In the genomic region with DNA sequence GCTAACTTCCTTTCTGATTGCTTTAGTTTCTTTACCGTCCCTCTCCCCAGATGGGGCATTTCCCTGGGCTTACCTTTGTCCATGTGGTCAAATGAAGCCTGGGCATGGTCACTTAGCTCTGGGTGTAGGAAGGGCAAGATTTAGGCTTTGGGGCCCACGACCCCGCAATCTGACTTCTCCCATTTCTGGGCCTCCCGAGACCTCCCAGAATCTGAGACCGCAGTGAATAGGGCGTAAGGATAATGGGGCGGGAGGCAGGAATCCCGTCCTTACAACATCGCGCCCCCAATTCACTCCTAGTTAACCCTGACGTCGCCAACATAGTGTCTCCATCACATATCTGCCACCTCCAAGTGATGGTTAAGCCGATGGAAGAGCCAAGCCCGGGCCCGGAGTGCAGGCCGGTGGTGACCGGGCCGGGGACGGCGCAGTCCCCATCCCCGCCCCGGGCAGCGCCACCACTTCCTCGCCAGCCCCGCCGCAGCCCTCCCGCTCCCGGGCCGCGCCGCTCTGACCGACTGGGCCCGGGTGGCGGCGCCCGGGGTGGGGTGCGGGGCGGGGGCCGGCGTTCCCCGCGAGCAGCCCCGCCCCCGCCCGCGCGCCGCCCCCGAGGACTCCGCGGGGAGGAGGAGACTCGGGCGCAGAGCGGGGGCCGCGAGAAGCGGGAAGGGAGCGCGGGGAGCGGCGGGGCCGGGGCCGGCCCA, we compare ENCODE assay signal across 8 cellular contexts. TPM values are rescaled to one million over a fixed set of nuclear protein-coding genes. Genes with fewer than 3 reads are reported as not detected.
DNase-seq lines count a peak whose midpoint lies in the region; ATAC-seq and TF ChIP-seq lines count a peak whose summit lies in the region.

Gene RHBDL3 (plus strand): TSS at position 641 of the 704 bp plus-strand sequence. CDS start 358 bp downstream, outside the sequence.

- TF ChIP-seq CTCF in AG04449 (IDR thresholded peaks at IDR 0.05; ENCODE audit: insufficient read depth, low read length, missing control alignments) (no peak), GM13977 (IDR thresholded peaks at IDR 0.05; ENCODE audit: extremely low read depth, insufficient read depth, missing control alignments) (no peak), heart right ventricle (IDR thresholded peaks at IDR 0.05) (no peak), sigmoid colon (IDR thresholded peaks at IDR 0.05) (no peak)

- no peak within 1 kb of the TSS for H3K27ac Mint-ChIP-seq in activated naive CD4-positive, alpha-beta T cell treated with anti-CD3 and anti-CD28 coated beads, Interleukin-2, amount 10 ng/mL, durations not matched to agents 7 days and 5 days

- TF ChIP-seq EP300 in sigmoid colon (IDR thresholded peaks at IDR 0.05) = no peak

- peak within 1 kb of the TSS; percentile 72 for H3K4me3 Mint-ChIP-seq in activated naive CD4-positive, alpha-beta T cell treated with anti-CD3 and anti-CD28 coated beads, Interleukin-2, amount 10 ng/mL, durations not matched to agents 7 days and 5 days

- POLR2A ChIA-PET in AG04449 (lab: Yijun Ruan, JAX) = no interaction called here

- H3K4me3 ChIP-seq in AG04449 (ENCODE audit: low read depth, low read length) = peak within 1 kb of the TSS; percentile 42
- peak within 1 kb of the TSS; percentile 56 to 85 (median 66) for H3K4me3 ChIP-seq in heart right ventricle
- H3K4me3 ChIP-seq in sigmoid colon = peak within 1 kb of the TSS; percentile 63 to 81 (median 72)

- 2 to 3% methylated on average over 37 to 63 of the region's 63 CpGs for WGBS in heart right ventricle, 2 donors
- WGBS in sigmoid colon, 2 donors = 2 to 4% methylated on average over 63 of the region's 63 CpGs

- no peaks in the 10 kb centered on the region for H3K36me3 Mint-ChIP-seq in activated naive CD4-positive, alpha-beta T cell treated with anti-CD3 and anti-CD28 coated beads, Interleukin-2, amount 10 ng/mL, durations not matched to agents 7 days and 5 days

- H3K27me3 Mint-ChIP-seq in activated naive CD4-positive, alpha-beta T cell treated with anti-CD3 and anti-CD28 coated beads, Interleukin-2, amount 10 ng/mL, durations not matched to agents 7 days and 5 days = peaks cover 90% of the 10 kb centered on the region

- H3K27me3 ChIP-seq in heart right ventricle (peaks cover 4 to 82% (median 53%) of the 10 kb centered on the region in 7 donors), sigmoid colon (peaks cover 3 to 39% (median 12%) of the 10 kb centered on the region in 3 donors)

- H3K4me1 Mint-ChIP-seq in activated naive CD4-positive, alpha-beta T cell treated with anti-CD3 and anti-CD28 coated beads, Interleukin-2, amount 10 ng/mL, durations not matched to agents 7 days and 5 days = peaks cover 17% of the 10 kb centered on the region

- DNase-seq in AG04449 (ENCODE audit: low read depth, low spot score) (no peak), GM13977 (ENCODE audit: low spot score) (peak; percentile 66), heart right ventricle (peak in 1 of 2 donors; percentile 42), sigmoid colon (no peak), putamen (ENCODE audit: low spot score) (no peak), SHP77 (lab: John Stamatoyannopoulos, UW) (no peak)
- peak; percentile 55 for DNase-seq in activated naive CD4-positive, alpha-beta T cell treated with anti-CD3 and anti-CD28 coated beads, Interleukin-2, amount 10 ng/mL, durations not matched to agents 7 days and 5 days

- in situ Hi-C loops in GM13977 (cut with MboI; ENCODE audit: low pct_unique_long_range_greater_than_20kb, low sequenced_read_pairs, unreplicated experiment) = no loop called here

- H3K27ac ChIP-seq in heart right ventricle (peak within 1 kb of the TSS in 1 of 10 donors; percentile 9), sigmoid colon (peak within 1 kb of the TSS; percentile 34 to 52 (median 42))

- no peaks in the 10 kb centered on the region for H3K36me3 ChIP-seq in heart right ventricle
- H3K36me3 ChIP-seq in sigmoid colon = no peaks in the 10 kb centered on the region

- intact Hi-C loops in heart right ventricle (cut with DNase I) (no loop called here), sigmoid colon (cut with DNase I) (no loop called here)

- H3K9me3 ChIP-seq in heart right ventricle (no peaks in the 10 kb centered on the region), sigmoid colon (no peaks in the 10 kb centered on the region)

- TF ChIP-seq POLR2A in sigmoid colon (IDR thresholded peaks at IDR 0.05) = no peak

- CTCF ChIA-PET in AG04449 (lab: Yijun Ruan, JAX) = interaction anchor here (1.0 to 1.4 kb wide), 2 partner anchors 12 to 13 kb away, joined by 3 to 6 read pairs; no protein-coding TSS in a partner anchor
- CTCF ChIA-PET in activated naive CD4-positive, alpha-beta T cell treated with anti-CD3 and anti-CD28 coated beads, Interleukin-2, amount 10 ng/mL, durations not matched to agents 7 days and 5 days (lab: Charles Lee) = no interaction called here

- ATAC-seq in heart right ventricle = peak in 7 of 8 donors; percentile 29 to 67 (median 53)
- no peak for ATAC-seq in HG02885 (IDR thresholded peaks at IDR 0.05; ENCODE audit: poor library complexity, unreplicated experiment)

- H3K4me1 ChIP-seq in heart right ventricle = peaks cover 10 to 34% (median 23%) of the 10 kb centered on the region in 9 donors
- H3K4me1 ChIP-seq in sigmoid colon = peaks cover 0 to 23% (median 19%) of the 10 kb centered on the region in 4 donors

- H3K9me3 Mint-ChIP-seq in activated naive CD4-positive, alpha-beta T cell treated with anti-CD3 and anti-CD28 coated beads, Interleukin-2, amount 10 ng/mL, durations not matched to agents 7 days and 5 days = no peaks in the 10 kb centered on the region

RNA-seq across cellular contexts. Expression of gene RHBDL3, which starts in this region (rescaled TPM):
- 1 to 10 TPM in 1 of 10 donors, under 1 TPM in 7, not detected in 2; 0.07 to 2.0 (median 0.30) TPM for total RNA-seq in heart right ventricle
- polyA plus RNA-seq in heart right ventricle = 1 to 10 TPM in 1 of 2 donors, under 1 TPM in 1; 0.13 to 3.7 TPM
- total RNA-seq in sigmoid colon = under 1 TPM; 0.36 to 0.83 (median 0.68) TPM
- polyA plus RNA-seq in sigmoid colon = under 1 TPM in 2 of 3 donors, not detected in 1; 0.23 to 0.67 TPM

Comparison
In these comparisons a context has a peak if more than half of its experiments do, and no peak if none do; other contexts are left out.
1. DNase-seq: peak in GM13977 (single experiment) and activated naive CD4-positive, alpha-beta T cell treated with anti-CD3 and anti-CD28 coated beads, Interleukin-2, amount 10 ng/mL, durations not matched to agents 7 days and 5 days (single experiment); none in AG04449 (single experiment), sigmoid colon (single experiment), putamen (single experiment) and SHP77 (0 of 2).
2. Peak in every context shown above with its lines, with median percentiles within 50 percentile points of each other: H3K4me3 ChIP-seq.